Comparison of ENCODE assay signal across 1 cellular context in the genomic region with DNA sequence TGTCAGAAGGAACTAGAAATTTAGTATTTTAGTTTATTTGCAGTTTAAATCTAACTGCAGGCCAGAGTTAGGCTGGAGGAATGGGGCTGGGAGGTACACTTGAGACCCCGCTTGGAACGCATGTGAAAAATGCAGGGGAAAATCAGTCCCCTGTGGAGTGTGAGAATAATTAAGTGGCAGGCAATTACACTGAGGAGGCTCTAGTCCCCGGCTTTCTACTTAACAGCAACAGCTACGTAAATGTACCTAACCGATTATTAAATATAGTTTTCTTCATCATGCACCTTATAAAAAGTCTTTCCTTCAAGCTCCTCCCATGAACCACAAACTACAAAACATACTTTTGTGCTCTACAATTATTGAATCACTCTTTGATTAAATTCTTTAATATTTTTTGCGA.
TF ChIP-seq lines count a peak whose summit lies in the region.

No MANE protein-coding gene starts in this region.

TF ChIP-seq in H1, 55 proteins besides CTCF, POLR2A, EP300 and RAD21:
- TF ChIP-seq KDM5A (IDR thresholded peaks at IDR 0.05; ENCODE audit: low read length): no peak
- TF ChIP-seq RBBP5 (IDR thresholded peaks at IDR 0.05; ENCODE audit: borderline replicate concordance, low read depth, low read length): no peak
- no peak for TF ChIP-seq EGR1 (IDR thresholded peaks at IDR 0.05; ENCODE audit: borderline replicate concordance, low read depth, low read length)
